Comparison of ENCODE assay signal across 28 cellular contexts in the genomic region with DNA sequence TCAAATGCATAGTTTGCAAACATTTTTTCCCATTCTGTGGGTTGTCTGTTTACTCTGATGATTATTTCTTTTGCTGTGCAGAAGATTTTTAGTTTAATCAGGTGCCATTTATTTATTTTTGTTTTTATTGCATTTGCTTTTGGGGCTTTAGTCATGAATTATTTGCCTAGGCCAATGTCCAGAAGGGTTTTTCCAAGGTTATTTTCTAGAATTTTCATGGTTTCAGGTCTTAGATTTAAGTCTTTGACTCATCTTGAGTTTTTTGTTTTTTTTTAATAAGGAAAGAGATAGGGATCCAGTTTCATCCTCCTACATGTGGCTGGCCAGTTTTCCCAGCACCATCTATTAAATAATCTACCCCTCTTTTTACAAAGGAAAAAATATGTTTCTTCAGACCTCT.
"Had no signal": no experiment of that assay in that cellular context is flagged by ENCODE, and none has a peak within 500 bp of the region (broad histone marks: within the 10 kb centered on the region; RNA-seq: fewer than 3 reads in every experiment).

No MANE protein-coding gene starts in this region.

- H3K9me3 Mint-ChIP-seq: stimulated activated effector memory CD8-positive, alpha-beta T cell treated with anti-CD3 and anti-CD28 coated beads, Interleukin-12 subunit alpha, Interleukin-12 subunit beta, amount 100 ng/mL, for 72 hours; stimulated activated naive B cell treated with anti-CD40 and anti-IgM and Interleukin-4, amounts not matched to agents 10 μg/mL and 1 μg/mL and 100 μg/mL, for 72 hours; stimulated activated naive CD8-positive, alpha-beta T cell treated with anti-CD3 and anti-CD28 coated beads, Interleukin-15, amount 100 ng/mL, for 72 hours; stimulated activated naive CD8-positive, alpha-beta T cell treated with anti-CD3 and anti-CD28 coated beads, Interleukin-15, Interleukin-2, amounts not matched to agents 100 ng/mL and 50 ng/mL, for 24 hours had no signal

- DNase-seq: stimulated activated CD4-positive, alpha-beta T cell treated with anti-CD3 and anti-CD28 coated beads, Interleukin-2, amount 100 ng/mL, for 48 hours; stimulated activated CD4-positive, alpha-beta T cell treated with anti-CD3 and anti-CD28 coated beads, Interleukin-4, amount 100 ng/mL, for 1 hour; stimulated activated CD4-positive, alpha-beta T cell treated with anti-CD3 and anti-CD28 coated beads, Interleukin-4, amount 100 ng/mL, for 24 hours; stimulated activated CD4-positive, alpha-beta T cell treated with anti-CD3 and anti-CD28 coated beads, Interleukin-4, amount 100 ng/mL, for 4 hours; stimulated activated CD8-positive, alpha-beta memory T cell treated with anti-CD3 and anti-CD28 coated beads, Interleukin-4, amount 100 ng/mL, for 48 hours; stimulated activated naive B cell treated with anti-CD40 and anti-IgM and Interleukin-4, amounts not matched to agents 10 μg/mL and 1 μg/mL and 100 μg/mL, for 72 hours; stimulated activated naive CD4-positive, alpha-beta T cell; stimulated activated naive CD4-positive, alpha-beta T cell treated with Interleukin-2 at 50 U/mL for 16 hours; stimulated activated naive CD8-positive, alpha-beta T cell treated with anti-CD3 and anti-CD28 coated beads, Interleukin-15, amount 100 ng/mL, for 72 hours; stimulated activated naive CD8-positive, alpha-beta T cell treated with anti-CD3 and anti-CD28 coated beads, Interleukin-15, Interleukin-2, amounts not matched to agents 100 U/mL and 50 U/mL, for 24 hours; stomach; substantia nigra; testis; thyroid gland; tibial artery; transverse colon; trophoblast cell; upper lobe of left lung; upper lobe of right lung; uterus had no signal

- H3K27me3 ChIP-seq: testis, thyroid gland, tibial artery, upper lobe of left lung, uterus, vagina had no signal

- H3K4me1 ChIP-seq: stomach, suprapubic skin, testis, thyroid gland, tibial artery, tibial nerve, transverse colon, upper lobe of left lung, upper lobe of right lung, uterus, vagina had no signal

- H3K9me3 ChIP-seq: stomach, suprapubic skin, testis, thoracic aorta, thyroid gland, tibial artery, tibial nerve, transverse colon, upper lobe of left lung, upper lobe of right lung, uterus, vagina had no signal

- H3K4me3 Mint-ChIP-seq: stimulated activated effector memory CD8-positive, alpha-beta T cell treated with anti-CD3 and anti-CD28 coated beads, Interleukin-12 subunit alpha, Interleukin-12 subunit beta, amount 100 ng/mL, for 72 hours; stimulated activated memory B cell treated with anti-CD40 and anti-IgM and Interleukin-4, amounts not matched to agents 10 μg/mL and 1 μg/mL and 100 μg/mL, for 72 hours; stimulated activated naive B cell treated with anti-CD40 and anti-IgM and Interleukin-4, amounts not matched to agents 10 μg/mL and 1 μg/mL and 100 μg/mL, for 72 hours; stimulated activated naive CD8-positive, alpha-beta T cell treated with anti-CD3 and anti-CD28 coated beads, Interleukin-15, amount 100 ng/mL, for 72 hours; stimulated activated naive CD8-positive, alpha-beta T cell treated with anti-CD3 and anti-CD28 coated beads, Interleukin-15, Interleukin-2, amounts not matched to agents 100 ng/mL and 50 ng/mL, for 24 hours; type B pancreatic cell had no signal

- H3K4me3 ChIP-seq: stomach, suprapubic skin, testis, thoracic aorta, thyroid gland, tibial artery, tibial nerve, transverse colon, upper lobe of left lung, upper lobe of right lung, uterus, vagina had no signal

- ATAC-seq: stimulated activated effector memory CD8-positive, alpha-beta T cell treated with anti-CD3 and anti-CD28 coated beads, Interleukin-12 subunit alpha, Interleukin-12 subunit beta, amount 100 ng/mL, for 72 hours; stimulated activated memory B cell treated with anti-CD40 and anti-IgM and Interleukin-4, amounts not matched to agents 10 μg/mL and 1 μg/mL and 100 μg/mL, for 72 hours; stimulated activated naive B cell treated with anti-CD40 and anti-IgM and Interleukin-4, amounts not matched to agents 10 μg/mL and 1 μg/mL and 100 μg/mL, for 72 hours; stimulated activated naive CD8-positive, alpha-beta T cell treated with anti-CD3 and anti-CD28 coated beads, Interleukin-15, amount 100 ng/mL, for 72 hours; stimulated activated naive CD8-positive, alpha-beta T cell treated with anti-CD3 and anti-CD28 coated beads, Interleukin-15, Interleukin-2, amounts not matched to agents 100 U/mL and 50 U/mL, for 24 hours; upper lobe of right lung had no signal

- H3K36me3 ChIP-seq: stomach, suprapubic skin, thoracic aorta, thyroid gland, tibial artery, tibial nerve, transverse colon, upper lobe of left lung, upper lobe of right lung, uterus, vagina had no signal

- H3K36me3 Mint-ChIP-seq: stimulated activated effector memory CD8-positive, alpha-beta T cell treated with anti-CD3 and anti-CD28 coated beads, Interleukin-12 subunit alpha, Interleukin-12 subunit beta, amount 100 ng/mL, for 72 hours; stimulated activated memory B cell treated with anti-CD40 and anti-IgM and Interleukin-4, amounts not matched to agents 10 μg/mL and 1 μg/mL and 100 μg/mL, for 72 hours; stimulated activated naive B cell treated with anti-CD40 and anti-IgM and Interleukin-4, amounts not matched to agents 10 μg/mL and 1 μg/mL and 100 μg/mL, for 72 hours; type B pancreatic cell had no signal

- H3K4me1 Mint-ChIP-seq: stimulated activated effector memory CD8-positive, alpha-beta T cell treated with anti-CD3 and anti-CD28 coated beads, Interleukin-12 subunit alpha, Interleukin-12 subunit beta, amount 100 ng/mL, for 72 hours; stimulated activated memory B cell treated with anti-CD40 and anti-IgM and Interleukin-4, amounts not matched to agents 10 μg/mL and 1 μg/mL and 100 μg/mL, for 72 hours; stimulated activated naive B cell treated with anti-CD40 and anti-IgM and Interleukin-4, amounts not matched to agents 10 μg/mL and 1 μg/mL and 100 μg/mL, for 72 hours; stimulated activated naive CD8-positive, alpha-beta T cell treated with anti-CD3 and anti-CD28 coated beads, Interleukin-15, amount 100 ng/mL, for 72 hours had no signal

- H3K27ac Mint-ChIP-seq: stimulated activated effector memory CD8-positive, alpha-beta T cell treated with anti-CD3 and anti-CD28 coated beads, Interleukin-12 subunit alpha, Interleukin-12 subunit beta, amount 100 ng/mL, for 72 hours; stimulated activated memory B cell treated with anti-CD40 and anti-IgM and Interleukin-4, amounts not matched to agents 10 μg/mL and 1 μg/mL and 100 μg/mL, for 72 hours; stimulated activated naive B cell treated with anti-CD40 and anti-IgM and Interleukin-4, amounts not matched to agents 10 μg/mL and 1 μg/mL and 100 μg/mL, for 72 hours; stimulated activated naive CD8-positive, alpha-beta T cell treated with anti-CD3 and anti-CD28 coated beads, Interleukin-15, amount 100 ng/mL, for 72 hours; stimulated activated naive CD8-positive, alpha-beta T cell treated with anti-CD3 and anti-CD28 coated beads, Interleukin-15, Interleukin-2, amounts not matched to agents 100 ng/mL and 50 ng/mL, for 24 hours; type B pancreatic cell had no signal

- H3K27ac ChIP-seq: stomach, suprapubic skin, testis, thoracic aorta, thyroid gland, tibial artery, tibial nerve, transverse colon, upper lobe of left lung, upper lobe of right lung, uterus, vagina had no signal
